Comparison of ENCODE assay signal across 12 cellular contexts in the genomic region with DNA sequence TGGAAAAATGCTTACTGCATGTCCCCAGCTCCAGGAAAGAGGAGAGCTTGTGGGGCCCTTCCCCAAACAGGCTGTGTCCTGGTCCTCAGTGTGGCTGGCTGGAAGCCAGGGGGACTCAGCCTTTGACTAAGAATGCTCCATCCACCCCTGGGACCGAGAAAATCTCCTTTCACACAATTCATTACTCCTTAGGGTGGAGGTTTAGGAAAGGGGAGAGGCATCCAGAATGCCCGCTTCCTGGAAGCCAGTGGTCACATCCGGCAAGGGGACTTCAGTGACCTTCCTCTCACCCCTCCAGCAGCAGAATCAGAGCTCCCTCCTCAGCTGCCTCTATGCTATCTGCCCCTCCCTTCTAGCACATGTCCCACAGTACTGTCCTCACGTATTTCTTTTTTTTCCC. TPM values are rescaled to one million over a fixed set of nuclear protein-coding genes. Genes with fewer than 3 reads are reported as not detected.
A peak's percentile ranks its signal among the peaks of the same experiment; 100 is the strongest.
DNase-seq lines count a peak whose midpoint lies in the region; ATAC-seq and TF ChIP-seq lines count a peak whose summit lies in the region.
"Had no signal": no experiment of that assay in that cellular context is flagged by ENCODE, and none has a peak within 500 bp of the region (broad histone marks: within the 10 kb centered on the region; RNA-seq: fewer than 3 reads in every experiment).

No MANE protein-coding gene starts in this region.

- H3K4me3 ChIP-seq in duodenal mucosa (ENCODE audit: low read depth in 1 of 2, low read length in 2 of 2) = no peak overlapping the region
- no peak overlapping the region for H3K4me3 ChIP-seq in thyroid gland (replicated peaks in 1 of 3)

- CTCF ChIA-PET in activated CD4-positive, alpha-beta T cell treated with anti-CD3 and anti-CD28 coated beads, Interleukin-2, amount 10 ng/mL, durations not matched to agents 7 days and 5 days (lab: Charles Lee) = interaction anchor here (0.6 to 1.3 kb wide), 2 partner anchors 151 to 198 kb away, joined by 3 to 5 read pairs; no protein-coding TSS in a partner anchor

- DNase-seq in activated CD4-positive, alpha-beta T cell treated with anti-CD3 and anti-CD28 coated beads, Interleukin-2, amount 10 ng/mL, durations not matched to agents 7 days and 5 days = no peak
- no peak for DNase-seq in activated CD4-positive, alpha-beta T cell treated with anti-CD3 and anti-CD28 coated beads, Interleukin-2, amount 50 U/mL, for 48 hours
- DNase-seq in lung microvascular endothelial cell (ENCODE audit: low read depth in 2 of 2) (peak; percentile 27 to 51), thyroid gland (no peak), NCI-H1694 treated with DMSO at 0.1 percent for 48 hours (lab: John Stamatoyannopoulos, UW) (no peak)
- DNase-seq: activated naive CD4-positive, alpha-beta T cell treated with anti-CD3 and anti-CD28 coated beads, Interleukin-2, amount 10 ng/mL, durations not matched to agents 7 days and 5 days; NCI-H187 treated with DMSO at 0.1 percent for 48 hours had no signal

- H3K27ac ChIP-seq in duodenal mucosa (ENCODE audit: low read depth, low read length) (peak overlapping the region; percentile 57), thyroid gland (peak overlapping the region; percentile 48 to 63 (median 60))
- H3K27ac ChIP-seq: RWPE1 had no signal

- H3K27me3 Mint-ChIP-seq in activated CD4-positive, alpha-beta T cell treated with anti-CD3 and anti-CD28 coated beads, Interleukin-2, amount 10 ng/mL, durations not matched to agents 7 days and 5 days = no peaks in the 10 kb centered on the region
- H3K27me3 Mint-ChIP-seq: activated naive CD4-positive, alpha-beta T cell treated with anti-CD3 and anti-CD28 coated beads, Interleukin-2, amount 10 ng/mL, durations not matched to agents 7 days and 5 days had no signal

- H3K4me3 Mint-ChIP-seq in activated CD4-positive, alpha-beta T cell treated with anti-CD3 and anti-CD28 coated beads, Interleukin-2, amount 10 ng/mL, durations not matched to agents 7 days and 5 days = no peak overlapping the region
- H3K4me3 Mint-ChIP-seq: activated naive CD4-positive, alpha-beta T cell treated with anti-CD3 and anti-CD28 coated beads, Interleukin-2, amount 10 ng/mL, durations not matched to agents 7 days and 5 days; WTC11 had no signal

- ATAC-seq in HG02852 (IDR thresholded peaks at IDR 0.05; ENCODE audit: unreplicated experiment) (no peak), GM18870 (IDR thresholded peaks at IDR 0.05; ENCODE audit: unreplicated experiment) (no peak)
- ATAC-seq: WTC11 had no signal

- WGBS in thyroid gland, 2 donors = 67 to 69% methylated on average over 4 of the region's 4 CpGs

- H3K36me3 ChIP-seq in duodenal mucosa (ENCODE audit: control insufficient read depth in 1 of 2, insufficient read depth in 2 of 2, low read length in 2 of 2) (peaks cover 10 to 29% of the 10 kb centered on the region in 2 donors), thyroid gland (peaks cover 0 to 5% of the 10 kb centered on the region in 2 donors)

- TF ChIP-seq POLR2A in thyroid gland (IDR thresholded peaks at IDR 0.05) = no peak

- peak overlapping the region; percentile 36 for H3K27ac Mint-ChIP-seq in activated CD4-positive, alpha-beta T cell treated with anti-CD3 and anti-CD28 coated beads, Interleukin-2, amount 10 ng/mL, durations not matched to agents 7 days and 5 days
- H3K27ac Mint-ChIP-seq: activated naive CD4-positive, alpha-beta T cell treated with anti-CD3 and anti-CD28 coated beads, Interleukin-2, amount 10 ng/mL, durations not matched to agents 7 days and 5 days; WTC11 had no signal

- H3K4me1 Mint-ChIP-seq in activated CD4-positive, alpha-beta T cell treated with anti-CD3 and anti-CD28 coated beads, Interleukin-2, amount 10 ng/mL, durations not matched to agents 7 days and 5 days = peaks cover 29% of the 10 kb centered on the region

- no peak for TF ChIP-seq CTCF in thyroid gland (IDR thresholded peaks at IDR 0.05)

- H3K9me3 Mint-ChIP-seq in activated CD4-positive, alpha-beta T cell treated with anti-CD3 and anti-CD28 coated beads, Interleukin-2, amount 10 ng/mL, durations not matched to agents 7 days and 5 days = no peaks in the 10 kb centered on the region
- H3K9me3 Mint-ChIP-seq: activated naive CD4-positive, alpha-beta T cell treated with anti-CD3 and anti-CD28 coated beads, Interleukin-2, amount 10 ng/mL, durations not matched to agents 7 days and 5 days; WTC11 had no signal

- peaks cover 35% of the 10 kb centered on the region for H3K36me3 Mint-ChIP-seq in activated CD4-positive, alpha-beta T cell treated with anti-CD3 and anti-CD28 coated beads, Interleukin-2, amount 10 ng/mL, durations not matched to agents 7 days and 5 days (ENCODE audit: low read depth)
- H3K36me3 Mint-ChIP-seq: WTC11 had no signal

- POLR2A ChIA-PET in activated CD4-positive, alpha-beta T cell treated with anti-CD3 and anti-CD28 coated beads, Interleukin-2, amount 10 ng/mL, durations not matched to agents 7 days and 5 days (lab: Charles Lee) = no interaction called here

- H3K27me3 ChIP-seq in duodenal mucosa (ENCODE audit: control insufficient read depth in 1 of 2, insufficient read depth in 2 of 2, low read length in 2 of 2) (no peaks in the 10 kb centered on the region), thyroid gland (no peaks in the 10 kb centered on the region)

- H3K9me3 ChIP-seq in duodenal mucosa (ENCODE audit: control insufficient read depth in 1 of 2, low read length in 2 of 2) (no peaks in the 10 kb centered on the region), thyroid gland (no peaks in the 10 kb centered on the region)

- no peak overlapping the region for H3K9ac ChIP-seq in duodenal mucosa (ENCODE audit: low read depth in 1 of 2, low read length in 2 of 2)

- H3K4me1 ChIP-seq in duodenal mucosa (ENCODE audit: control insufficient read depth in 1 of 2, insufficient read depth in 2 of 2, low read length in 2 of 2) = peaks cover 11 to 13% of the 10 kb centered on the region in 2 donors
- peaks cover 5 to 36% of the 10 kb centered on the region in 2 donors for H3K4me1 ChIP-seq in thyroid gland

- intact Hi-C loops in thyroid gland (cut with DNase I) = no loop called here

RNA-seq across cellular contexts. Expression of gene ATG16L2, which starts 21.9 kb away (rescaled TPM):
- total RNA-seq in activated CD4-positive, alpha-beta T cell treated with anti-CD3 and anti-CD28 coated beads, Interleukin-2, amount 10 ng/mL, durations not matched to agents 7 days and 5 days = 100 to 1,000 TPM; 108 to 113 TPM
- total RNA-seq in lung microvascular endothelial cell (3.5 and 5.2 TPM in 2 replicates), thyroid gland (10 to 100 TPM; 22.1 to 45.1 (median 40.6) TPM)

RNA-seq across cellular contexts. Expression of gene STARD10, which starts 42.3 kb away (rescaled TPM):
- 1 to 10 TPM; 4.5 to 6.4 TPM for total RNA-seq in activated CD4-positive, alpha-beta T cell treated with anti-CD3 and anti-CD28 coated beads, Interleukin-2, amount 10 ng/mL, durations not matched to agents 7 days and 5 days
- total RNA-seq in lung microvascular endothelial cell (47.5 and 90.5 TPM in 2 replicates), thyroid gland (100 to 1,000 TPM in 1 of 4 donors, 10 to 100 TPM in 3; 67.7 to 113 (median 82.0) TPM)

Comparison
In these comparisons a context has a peak if more than half of its experiments do, and no peak if none do; other contexts are left out.
1. DNase-seq: peak in lung microvascular endothelial cell (2 of 2); none in activated CD4-positive, alpha-beta T cell treated with anti-CD3 and anti-CD28 coated beads, Interleukin-2, amount 10 ng/mL, durations not matched to agents 7 days and 5 days (single experiment), activated CD4-positive, alpha-beta T cell treated with anti-CD3 and anti-CD28 coated beads, Interleukin-2, amount 50 U/mL, for 48 hours (0 of 2), thyroid gland (0 of 2) and NCI-H1694 treated with DMSO at 0.1 percent for 48 hours (single experiment).